In genomic region chr1:8023287-8023994, GRCh38 we compare ENCODE assay signal across 12 cellular contexts. TPM values are rescaled to one million over a fixed set of nuclear protein-coding genes. Genes with fewer than 3 reads are reported as not detected.
DNase-seq lines count a peak whose midpoint lies in the region; TF ChIP-seq lines count a peak whose summit lies in the region.
"Had no signal": no experiment of that assay in that cellular context is flagged by ENCODE, and none has a peak within 500 bp of the region (broad histone marks: within the 10 kb centered on the region; RNA-seq: fewer than 3 reads in every experiment).

No MANE protein-coding gene starts in this region.

- peak overlapping the region in 1 of 5 experiments; percentile 23 for H3K27ac Mint-ChIP-seq in brain
- H3K27ac Mint-ChIP-seq: activated naive CD8-positive, alpha-beta T cell treated with anti-CD3 and anti-CD28 coated beads, Interleukin-2, amount 10 ng/mL, durations not matched to agents 7 days and 5 days had no signal

- TF ChIP-seq CTCF in brain (conservative IDR thresholded peaks at IDR 0.05): no peak

- H3K9ac ChIP-seq in ES-I3 (ENCODE audit: low read depth, low read length) (peak overlapping the region; percentile 90; the same call in 1 of the 2 replicates), rectal smooth muscle tissue (ENCODE audit: low read length) (no peak overlapping the region)
- H3K9ac ChIP-seq: BLaER1 had no signal

- H3K4me3 ChIP-seq in rectal smooth muscle tissue (ENCODE audit: low read length): peak overlapping the region; percentile 17
- H3K4me3 ChIP-seq: BLaER1, SJSA1 had no signal

- H3K27ac ChIP-seq in rectal smooth muscle tissue (ENCODE audit: low read depth, low read length): peak overlapping the region; percentile 17
- H3K27ac ChIP-seq: BLaER1, SJSA1 had no signal

- peaks cover 62% of the 10 kb centered on the region for H3K4me1 ChIP-seq in ES-I3 (ENCODE audit: insufficient read depth, low read length)
- H3K4me1 ChIP-seq in rectal smooth muscle tissue (ENCODE audit: control insufficient read depth, insufficient read depth, low read length): peaks cover 13% of the 10 kb centered on the region

- peaks cover 10% of the 10 kb centered on the region for H3K27me3 Mint-ChIP-seq in brain

- no peaks in the 10 kb centered on the region for H3K36me3 Mint-ChIP-seq in brain

- H3K9me3 Mint-ChIP-seq in brain: no peaks in the 10 kb centered on the region
- H3K9me3 Mint-ChIP-seq: activated naive CD8-positive, alpha-beta T cell treated with anti-CD3 and anti-CD28 coated beads, Interleukin-2, amount 10 ng/mL, durations not matched to agents 7 days and 5 days had no signal

- H3K36me3 ChIP-seq in ES-I3 (ENCODE audit: insufficient read depth, low read length) (no peaks in the 10 kb centered on the region), rectal smooth muscle tissue (ENCODE audit: control insufficient read depth, insufficient read depth, low read length) (no peaks in the 10 kb centered on the region)
- H3K36me3 ChIP-seq: BLaER1 had no signal

- peak; percentile 20 for DNase-seq in iris pigment epithelial cell (ENCODE audit: low read depth)
- no peak for DNase-seq in SIG-M5 treated with dmso at 0.1 percent for 504 hours (lab: John Stamatoyannopoulos, UW; ENCODE audit: unreplicated experiment)
- DNase-seq in stimulated activated CD8-positive, alpha-beta memory T cell treated with anti-CD3 and anti-CD28 coated beads, Interleukin-4, amount 100 ng/mL, for 48 hours: no peak
- DNase-seq in NCI-H510A (lab: John Stamatoyannopoulos, UW): no peak
- no peak for DNase-seq in HCEC 1CT
- DNase-seq: activated CD4-positive, alpha-beta T cell treated with anti-CD3 and anti-CD28 coated beads, Interleukin-2, amount 50 U/mL, for 4 hours; activated naive CD8-positive, alpha-beta T cell treated with anti-CD3 and anti-CD28 coated beads, Interleukin-2, amount 10 ng/mL, durations not matched to agents 7 days and 5 days had no signal

- no peaks in the 10 kb centered on the region for H3K27me3 ChIP-seq in rectal smooth muscle tissue (ENCODE audit: control insufficient read depth, insufficient read depth, low read length)
- H3K27me3 ChIP-seq: SJSA1 had no signal

- peak overlapping the region; percentile 35 to 95 (median 88) for H3K4me3 Mint-ChIP-seq in brain
- H3K4me3 Mint-ChIP-seq: activated naive CD8-positive, alpha-beta T cell treated with anti-CD3 and anti-CD28 coated beads, Interleukin-2, amount 10 ng/mL, durations not matched to agents 7 days and 5 days had no signal

- H3K9me3 ChIP-seq in ES-I3 (ENCODE audit: control insufficient read depth, insufficient read depth, low read length): no peaks in the 10 kb centered on the region
- H3K9me3 ChIP-seq: BLaER1 had no signal

- peaks cover 85% of the 10 kb centered on the region for H3K4me1 Mint-ChIP-seq in brain

RNA-seq across cellular contexts. Expression of gene ERRFI1, which starts 2.7 kb away (rescaled TPM):
- 8.9 TPM for polyA plus RNA-seq in brain (ENCODE audit: insufficient read depth, low read depth, low replicate concordance)
